25 cellular contexts compared by ENCODE assay signal in the genomic region with DNA sequence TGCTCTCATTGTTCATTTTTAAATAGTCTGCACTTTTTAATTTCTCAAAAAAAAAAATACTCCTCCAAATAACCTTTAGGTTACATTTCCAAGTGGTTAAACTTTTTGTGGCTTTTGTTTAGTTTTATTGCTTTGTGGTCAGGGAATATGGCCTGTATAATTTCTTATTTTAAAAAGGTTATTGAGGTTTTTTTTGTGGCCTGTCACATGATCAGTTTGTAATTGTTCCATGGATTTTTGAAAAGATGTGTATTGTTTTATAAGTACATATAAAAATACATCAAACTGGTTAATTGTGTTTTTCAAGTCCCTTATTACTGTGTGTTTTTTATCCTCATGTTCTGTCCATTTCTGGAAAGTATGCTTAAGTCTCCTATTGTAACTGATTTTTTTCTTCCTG.
"Had no signal": no experiment of that assay in that cellular context is flagged by ENCODE, and none has a peak within 500 bp of the region (broad histone marks: within the 10 kb centered on the region; RNA-seq: fewer than 3 reads in every experiment).

No MANE protein-coding gene starts in this region.

- DNase-seq: activated B cell treated with CpG ODN at 0.5 μM for 24 hours; activated CD4-positive, alpha-beta T cell treated with anti-CD3 and anti-CD28 coated beads for 1 hour; activated CD4-positive, alpha-beta T cell treated with anti-CD3 and anti-CD28 coated beads, Interleukin-2, amount 10 ng/mL, durations not matched to agents 24 days and 14 days; activated CD4-positive, alpha-beta T cell treated with anti-CD3 and anti-CD28 coated beads, Interleukin-2, amount 50 U/mL, for 48 hours; activated CD8-positive, alpha-beta memory T cell treated with anti-CD3 and anti-CD28 coated beads, Interleukin-2, amount 10 ng/mL, durations not matched to agents 7 days and 5 days; activated effector memory CD4-positive, alpha-beta T cell treated with anti-CD3 and anti-CD28 coated beads, Interleukin-2, amount 50 U/mL, for 16 hours; activated naive CD4-positive, alpha-beta T cell treated with anti-CD3 and anti-CD28 coated beads for 36 hours; activated T-cell treated with anti-CD3 and anti-CD28 coated beads, Interleukin-2, amount 50 U/mL, for 24 hours; aorta; body of pancreas; central memory CD4-positive, alpha-beta T cell; MM.1S; NCI-H1105; NCI-H1436; NCI-H1694 treated with DMSO at 0.1 percent for 48 hours; NCI-H2081; NCI-H510A treated with DMSO at 0.1 percent for 48 hours; NCI-H69; NK-92 treated with Interleukin-12 subunit alpha and Interleukin-12 subunit beta, amount 100 ng/mL, for 24 hours; OCI-M1; Peyer's patch; SHP77; T-helper 17 cell; T-helper 9 cell had no signal

- ATAC-seq: activated CD8-positive, alpha-beta memory T cell treated with anti-CD3 and anti-CD28 coated beads, Interleukin-2, amount 10 ng/mL, durations not matched to agents 7 days and 5 days; body of pancreas; T-helper 17 cell had no signal

- H3K27me3 ChIP-seq: body of pancreas, Peyer's patch had no signal

- H3K4me2 ChIP-seq: KMS-11 had no signal

- H3K27ac Mint-ChIP-seq: activated B cell treated with CpG ODN at 0.5 μM for 24 hours; activated CD4-positive, alpha-beta T cell treated with anti-CD3 and anti-CD28 coated beads, Interleukin-2, amount 10 ng/mL, durations not matched to agents 24 days and 14 days; activated CD8-positive, alpha-beta memory T cell treated with anti-CD3 and anti-CD28 coated beads, Interleukin-2, amount 10 ng/mL, durations not matched to agents 7 days and 5 days; activated naive CD4-positive, alpha-beta T cell treated with anti-CD3 and anti-CD28 coated beads for 36 hours; activated T-cell treated with anti-CD3 and anti-CD28 coated beads, Interleukin-2, amount 50 U/mL, for 24 hours; T-helper 17 cell had no signal

- H3K9ac ChIP-seq: KMS-11 had no signal

- H3K4me1 Mint-ChIP-seq: activated B cell treated with CpG ODN at 0.5 μM for 24 hours; activated CD4-positive, alpha-beta T cell treated with anti-CD3 and anti-CD28 coated beads, Interleukin-2, amount 10 ng/mL, durations not matched to agents 24 days and 14 days; activated CD8-positive, alpha-beta memory T cell treated with anti-CD3 and anti-CD28 coated beads, Interleukin-2, amount 10 ng/mL, durations not matched to agents 7 days and 5 days had no signal

- H3K4me3 ChIP-seq: body of pancreas, Peyer's patch had no signal

- H3K36me3 ChIP-seq: Peyer's patch had no signal

- H3K36me3 Mint-ChIP-seq: activated CD8-positive, alpha-beta memory T cell treated with anti-CD3 and anti-CD28 coated beads, Interleukin-2, amount 10 ng/mL, durations not matched to agents 7 days and 5 days had no signal

- H3K9me3 Mint-ChIP-seq: activated CD4-positive, alpha-beta T cell treated with anti-CD3 and anti-CD28 coated beads, Interleukin-2, amount 10 ng/mL, durations not matched to agents 24 days and 14 days; activated naive CD4-positive, alpha-beta T cell treated with anti-CD3 and anti-CD28 coated beads for 36 hours; activated T-cell treated with anti-CD3 and anti-CD28 coated beads, Interleukin-2, amount 50 U/mL, for 24 hours had no signal

- H3K27ac ChIP-seq: body of pancreas, KMS-11, Peyer's patch had no signal

- H3K4me1 ChIP-seq: body of pancreas, Peyer's patch had no signal

- H3K27me3 Mint-ChIP-seq: activated T-cell treated with anti-CD3 and anti-CD28 coated beads, Interleukin-2, amount 50 U/mL, for 24 hours; T-helper 17 cell had no signal

- H3K9me3 ChIP-seq: body of pancreas, Peyer's patch had no signal

- H3K4me3 Mint-ChIP-seq: activated B cell treated with CpG ODN at 0.5 μM for 24 hours; activated CD4-positive, alpha-beta T cell treated with anti-CD3 and anti-CD28 coated beads, Interleukin-2, amount 10 ng/mL, durations not matched to agents 24 days and 14 days; activated CD8-positive, alpha-beta memory T cell treated with anti-CD3 and anti-CD28 coated beads, Interleukin-2, amount 10 ng/mL, durations not matched to agents 7 days and 5 days; activated naive CD4-positive, alpha-beta T cell treated with anti-CD3 and anti-CD28 coated beads for 36 hours; activated T-cell treated with anti-CD3 and anti-CD28 coated beads, Interleukin-2, amount 50 U/mL, for 24 hours; T-helper 17 cell had no signal
